9 cellular contexts compared by ENCODE assay signal in the genomic region with DNA sequence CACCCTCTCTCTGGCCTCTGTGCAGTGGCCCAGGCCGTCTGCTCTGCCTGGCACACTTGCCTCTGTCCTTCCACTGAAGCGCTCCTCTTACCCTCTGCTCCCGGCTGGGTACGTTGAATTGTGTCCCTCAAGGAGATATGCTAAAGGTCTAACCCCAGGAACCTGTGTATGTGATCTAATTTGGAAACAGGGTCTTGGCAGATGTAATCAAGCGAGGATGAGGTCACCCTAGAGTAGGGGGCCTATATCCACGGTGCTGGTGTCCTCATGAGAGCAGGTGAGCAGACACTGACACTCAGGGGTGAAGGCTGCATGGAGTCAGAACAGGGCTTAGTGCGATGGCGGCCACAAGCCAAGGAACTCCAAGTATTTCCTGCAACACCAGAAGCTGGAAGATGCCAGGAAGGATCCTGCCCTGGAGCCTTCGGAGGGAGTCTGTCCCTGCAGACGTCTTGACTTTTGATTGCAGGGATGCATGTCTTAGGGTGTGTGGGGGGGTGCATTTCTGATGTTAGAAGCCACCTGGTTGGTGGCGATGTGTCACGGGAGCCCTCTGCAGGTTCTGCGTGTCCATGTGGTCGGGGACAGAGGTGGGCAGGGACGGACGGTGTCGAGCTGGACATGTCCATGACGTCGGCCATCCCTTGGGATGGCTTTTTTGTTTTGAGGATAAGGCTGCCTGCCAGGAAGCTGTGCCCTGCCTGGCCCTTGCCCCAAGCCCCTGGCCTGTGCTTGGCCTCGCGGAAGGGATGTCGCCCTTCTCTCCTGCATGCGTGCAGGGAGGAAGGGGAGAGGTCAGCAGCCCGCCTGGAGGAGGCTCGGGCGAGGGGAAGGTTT.
DNase-seq lines count a peak whose midpoint lies in the region; ATAC-seq and TF ChIP-seq lines count a peak whose summit lies in the region.
"Had no signal": no experiment of that assay in that cellular context is flagged by ENCODE, and none has a peak within 500 bp of the region (broad histone marks: within the 10 kb centered on the region; RNA-seq: fewer than 3 reads in every experiment).

No MANE protein-coding gene starts in this region.

- POLR2A ChIA-PET in AG04450 (lab: Yijun Ruan, JAX) = interaction anchor here (0.7 to 1.6 kb wide), 5 partner anchors 10 to 109 kb away, joined by 3 to 10 read pairs (median 4); a partner anchor contains a TSS

- TF ChIP-seq CTCF in AG04450 (IDR thresholded peaks at IDR 0.05; ENCODE audit: low read depth, low read length) (no peak), OCI-LY3 (IDR thresholded peaks at IDR 0.05; ENCODE audit: low read depth, low read length) (peak; percentile 32), dorsolateral prefrontal cortex (IDR thresholded peaks at IDR 0.05 in 54 of 56, conservative IDR thresholded peaks at IDR 0.05 in 2 of 56; ENCODE audit: low read depth in 1 of 56, partially characterized antibody in 56 of 56) (peak in 3 of 56 donors; percentile 7 to 22 (median 17))

- H3K27me3 ChIP-seq in AG04450 (ENCODE audit: control insufficient read depth, insufficient read depth, low read length) (no peaks in the 10 kb centered on the region), OCI-LY3 (ENCODE audit: low read depth, low read length) (no peaks in the 10 kb centered on the region), dorsolateral prefrontal cortex (no peaks in the 10 kb centered on the region), muscle layer of colon (ENCODE audit: control insufficient read depth in 1 of 2, insufficient read depth in 2 of 2, low read length in 2 of 2) (no peaks in the 10 kb centered on the region)

- H2AFZ ChIP-seq in OCI-LY3 (ENCODE audit: low read depth, low read length) = no peak overlapping the region

- peaks cover 15% of the 10 kb centered on the region for H3K4me1 ChIP-seq in OCI-LY3 (ENCODE audit: low read length)
- H3K4me1 ChIP-seq in muscle layer of colon (ENCODE audit: insufficient read depth, low read length) = peaks cover 50% of the 10 kb centered on the region
- H3K4me1 ChIP-seq: HAP-1 had no signal

- H4K20me1 ChIP-seq in OCI-LY3 (ENCODE audit: insufficient read depth, low read length) = peaks cover 17% of the 10 kb centered on the region; the same call in 1 of the 2 replicates

- DNase-seq in AG04450 (ENCODE audit: low read depth, low spot score) = no peak
- no peak for DNase-seq in dorsolateral prefrontal cortex
- DNase-seq in EL = no peak
- no peak for DNase-seq in NCI-H1436 treated with DMSO at 0.1 percent for 48 hours (lab: John Stamatoyannopoulos, UW)
- no peak for DNase-seq in NCI-H2171 treated with DMSO at 0.1 percent for 48 hours (lab: John Stamatoyannopoulos, UW)

- H3K4me2 ChIP-seq in OCI-LY3 (ENCODE audit: low read length) = no peak overlapping the region

- H3K9me3 ChIP-seq in AG04450 (ENCODE audit: control insufficient read depth, insufficient read depth, low read length) (peaks cover 5% of the 10 kb centered on the region), OCI-LY3 (ENCODE audit: insufficient read depth, low read length) (no peaks in the 10 kb centered on the region), muscle layer of colon (ENCODE audit: low read length) (no peaks in the 10 kb centered on the region)
- H3K9me3 ChIP-seq: HAP-1 had no signal

- H3K9ac ChIP-seq in OCI-LY3 (ENCODE audit: low read length) (no peak overlapping the region), muscle layer of colon (ENCODE audit: low read length) (no peak overlapping the region)

- H3K4me3 ChIP-seq in AG04450 (ENCODE audit: low read depth, low read length) (no peak overlapping the region), OCI-LY3 (ENCODE audit: low read length) (no peak overlapping the region), dorsolateral prefrontal cortex (peak overlapping the region in 5 of 59 donors; percentile 4 to 26 (median 9)), muscle layer of colon (ENCODE audit: low read depth in 1 of 2, low read length in 2 of 2) (peak overlapping the region in 1 of 2 donors; percentile 35)
- H3K4me3 ChIP-seq: HAP-1 had no signal

- peak overlapping the region; percentile 47 for H3K27ac ChIP-seq in AG04450 (ENCODE audit: low read depth, low read length)
- H3K27ac ChIP-seq in OCI-LY3 (ENCODE audit: low read length) = no peak overlapping the region
- peak overlapping the region in 37 of 59 donors; percentile 2 to 69 (median 42) for H3K27ac ChIP-seq in dorsolateral prefrontal cortex
- peak overlapping the region; percentile 81 for H3K27ac ChIP-seq in muscle layer of colon (ENCODE audit: low read depth, low read length)

- H3K36me3 ChIP-seq in OCI-LY3 (replicated peaks; ENCODE audit: low read depth, low read length) = no peaks in the 10 kb centered on the region
- H3K36me3 ChIP-seq in muscle layer of colon (ENCODE audit: insufficient read depth, low read length) = peaks cover 2% of the 10 kb centered on the region

- no peak for ATAC-seq in HG02981 (IDR thresholded peaks at IDR 0.05; ENCODE audit: unreplicated experiment)

- CTCF ChIA-PET in AG04450 (lab: Charles Lee) = interaction anchor here (1.0 to 1.4 kb wide), 2 partner anchors 123 to 124 kb away, joined by 3 to 6 read pairs; no protein-coding TSS in a partner anchor

- intact Hi-C loops in dorsolateral prefrontal cortex (cut with DNase I) = loop anchor here (5.0 to 10.0 kb wide), 6 partner anchors 54 to 124 kb away; a partner anchor contains a TSS

- no peaks in the 10 kb centered on the region for H3K79me2 ChIP-seq in OCI-LY3 (ENCODE audit: low read length)
